ENCODE assay signal across 1 cellular context in the genomic region with DNA sequence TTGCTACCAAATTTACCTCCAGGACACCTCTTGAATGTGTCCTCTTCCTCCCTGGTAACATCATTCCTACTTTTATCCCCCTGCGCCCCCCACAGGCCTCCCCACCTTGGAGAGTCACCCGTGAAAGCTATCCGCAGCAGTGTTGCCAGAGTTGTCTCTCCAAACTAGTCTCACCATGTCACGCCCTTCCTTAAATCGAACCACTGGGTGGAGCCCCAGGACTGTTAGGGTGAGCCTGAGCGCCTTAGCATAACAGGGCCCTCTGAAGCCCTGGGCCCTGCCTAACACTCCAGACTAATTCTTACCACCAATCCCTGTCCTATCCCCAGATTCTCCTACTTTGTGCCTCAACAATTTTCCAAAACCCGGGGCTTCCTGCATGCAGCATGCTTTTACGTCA.
TF ChIP-seq lines count a peak whose summit lies in the region.

No MANE protein-coding gene starts in this region.

TF ChIP-seq in K562, 482 proteins besides CTCF, POLR2A, EP300 and RAD21 (continued from another document):
- TF ChIP-seq, protein P1, sequence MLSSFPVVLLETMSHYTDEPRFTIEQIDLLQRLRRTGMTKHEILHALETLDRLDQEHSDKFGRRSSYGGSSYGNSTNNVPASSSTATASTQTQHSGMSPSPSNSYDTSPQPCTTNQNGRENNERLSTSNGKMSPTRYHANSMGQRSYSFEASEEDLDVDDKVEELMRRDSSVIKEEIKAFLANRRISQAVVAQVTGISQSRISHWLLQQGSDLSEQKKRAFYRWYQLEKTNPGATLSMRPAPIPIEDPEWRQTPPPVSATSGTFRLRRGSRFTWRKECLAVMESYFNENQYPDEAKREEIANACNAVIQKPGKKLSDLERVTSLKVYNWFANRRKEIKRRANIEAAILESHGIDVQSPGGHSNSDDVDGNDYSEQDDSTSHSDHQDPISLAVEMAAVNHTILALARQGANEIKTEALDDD (IDR thresholded peaks at IDR 0.05), result peak; percentile 36; the same call in 1 of the 2 replicates
- no peak for TF ChIP-seq KLF1 (tag; IDR thresholded peaks at IDR 0.05)
